20 cellular contexts compared by ENCODE assay signal in the genomic region with DNA sequence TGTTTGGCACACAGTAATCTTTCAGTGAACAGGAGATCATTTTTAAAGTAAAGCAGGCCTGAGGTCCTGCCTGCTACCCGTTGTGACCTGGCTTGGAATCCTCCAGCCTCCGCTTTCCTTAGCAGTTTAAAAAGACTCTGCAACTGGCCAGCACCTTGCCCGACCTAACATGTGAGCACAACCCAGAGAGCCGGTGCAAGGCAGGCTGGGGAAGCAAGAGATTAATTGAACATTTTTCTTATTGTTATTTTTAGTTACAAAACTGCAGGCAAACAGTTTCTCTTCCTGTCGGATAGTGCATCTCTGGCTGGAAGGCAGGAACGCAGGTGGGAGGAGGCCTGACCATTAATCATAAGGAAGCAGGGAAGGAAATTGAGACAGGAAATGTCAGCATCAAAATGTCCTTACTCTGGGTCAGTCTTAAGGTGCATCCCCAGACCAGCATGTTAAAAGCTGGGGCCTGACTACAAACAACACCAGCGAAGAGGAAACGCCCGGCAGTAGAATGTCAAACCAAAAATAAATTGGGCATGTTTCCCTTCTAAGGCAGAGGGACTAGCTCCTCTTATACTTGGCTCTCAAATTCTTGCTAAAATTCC.
"Had no signal": no experiment of that assay in that cellular context is flagged by ENCODE, and none has a peak within 500 bp of the region (broad histone marks: within the 10 kb centered on the region; RNA-seq: fewer than 3 reads in every experiment).

No MANE protein-coding gene starts in this region.

- DNase-seq: activated CD4-positive, alpha-beta T cell treated with anti-CD3 and anti-CD28 coated beads, Interleukin-2, amount 10 ng/mL, durations not matched to agents 24 days and 14 days; activated CD4-positive, CD25-positive, alpha-beta regulatory T cell; activated CD8-positive, alpha-beta T cell treated with anti-CD3 and anti-CD28 coated beads, Interleukin-2, amount 10 ng/mL, durations not matched to agents 7 days and 5 days; activated naive CD4-positive, alpha-beta T cell treated with Interleukin-2 at 50 U/mL for 16 hours; activated naive CD8-positive, alpha-beta T cell treated with anti-CD3 and anti-CD28 coated beads, Interleukin-2, amount 10 ng/mL, durations not matched to agents 7 days and 5 days; activated T-cell treated with anti-CD3 and anti-CD28 coated beads, Interleukin-2, amount 50 U/mL, for 24 hours; anterior cingulate cortex; brain microvascular endothelial cell; hippocampal formation; left colon; psoas muscle; stimulated activated CD8-positive, alpha-beta memory T cell treated with anti-CD3 and anti-CD28 coated beads, Interleukin-4, amount 100 ng/mL, for 48 hours; stimulated activated naive CD8-positive, alpha-beta T cell treated with anti-CD3 and anti-CD28 coated beads, Interleukin-15, Interleukin-2, amounts not matched to agents 100 U/mL and 50 U/mL, for 24 hours; substantia nigra; T-helper 1 cell; T-helper 9 cell; tibial artery had no signal

- H3K27ac ChIP-seq: brain microvascular endothelial cell, coronary artery, esophagus muscularis mucosa, psoas muscle, tibial artery had no signal

- H3K4me3 ChIP-seq: coronary artery, esophagus muscularis mucosa, psoas muscle, tibial artery had no signal

- H3K4me1 ChIP-seq: tibial artery had no signal

- ATAC-seq: activated CD8-positive, alpha-beta T cell treated with anti-CD3 and anti-CD28 coated beads, Interleukin-2, amount 10 ng/mL, durations not matched to agents 7 days and 5 days; left colon; psoas muscle; SK-N-SH treated with all-trans-retinoic acid at 6 μM for 48 hours; stimulated activated naive CD8-positive, alpha-beta T cell treated with anti-CD3 and anti-CD28 coated beads, Interleukin-15, Interleukin-2, amounts not matched to agents 100 U/mL and 50 U/mL, for 24 hours had no signal

- H3K36me3 ChIP-seq: brain microvascular endothelial cell, esophagus muscularis mucosa, tibial artery had no signal

- H3K27me3 ChIP-seq: brain microvascular endothelial cell, esophagus muscularis mucosa, tibial artery had no signal

- H3K9me3 ChIP-seq: esophagus muscularis mucosa, psoas muscle, tibial artery had no signal
